ENCODE assay signal across 20 cellular contexts in genomic region chr4:168639914-168640313, GRCh38.
"Had no signal": no experiment of that assay in that cellular context is flagged by ENCODE, and none has a peak within 500 bp of the region (broad histone marks: within the 10 kb centered on the region; RNA-seq: fewer than 3 reads in every experiment).

No MANE protein-coding gene starts in this region.

- H3K36me3 ChIP-seq: spleen, stomach had no signal

- H3K27ac Mint-ChIP-seq: activated CD8-positive, alpha-beta T cell treated with anti-CD3 and anti-CD28 coated beads for 36 hours; activated naive CD4-positive, alpha-beta T cell treated with anti-CD3 and anti-CD28 coated beads, Interleukin-2, amount 50 U/mL, for 72 hours; immature natural killer cell; T-helper 17 cell; WTC11 had no signal

- H3K9me3 Mint-ChIP-seq: activated CD8-positive, alpha-beta T cell treated with anti-CD3 and anti-CD28 coated beads for 36 hours; activated T-cell treated with anti-CD3 and anti-CD28 coated beads, Interleukin-2, amount 50 U/mL, for 4 hours; central memory CD8-positive, alpha-beta T cell; WTC11 had no signal

- H3K9me3 ChIP-seq: body of pancreas, spleen, stomach, testis had no signal

- DNase-seq: activated CD4-positive, alpha-beta T cell treated with anti-CD3 and anti-CD28 coated beads for 4 hours; activated CD8-positive, alpha-beta T cell treated with anti-CD3 and anti-CD28 coated beads for 36 hours; activated gamma-delta T cell; activated T-cell treated with anti-CD3 and anti-CD28 coated beads, Interleukin-2, amount 50 U/mL, for 4 hours; body of pancreas; cortex of kidney; effector CD4-positive, alpha-beta T cell; foreskin melanocyte; head of caudate nucleus; immature natural killer cell; retina; spleen; stomach; T-helper 17 cell; testis had no signal

- H3K27ac ChIP-seq: body of pancreas, spleen, stomach, testis had no signal

- H3K4me1 Mint-ChIP-seq: central memory CD8-positive, alpha-beta T cell; T-helper 17 cell had no signal

- FAIRE-seq: endothelial cell of umbilical vein had no signal

- H3K4me3 Mint-ChIP-seq: activated CD8-positive, alpha-beta T cell treated with anti-CD3 and anti-CD28 coated beads for 36 hours; activated T-cell treated with anti-CD3 and anti-CD28 coated beads, Interleukin-2, amount 50 U/mL, for 4 hours; central memory CD8-positive, alpha-beta T cell; immature natural killer cell; T-helper 17 cell; WTC11 had no signal

- H3K27me3 ChIP-seq: body of pancreas, stomach, testis had no signal

- H3K36me3 Mint-ChIP-seq: activated naive CD4-positive, alpha-beta T cell treated with anti-CD3 and anti-CD28 coated beads, Interleukin-2, amount 50 U/mL, for 72 hours; WTC11 had no signal

- H3K4me3 ChIP-seq: body of pancreas, lung, spleen, stomach, testis had no signal

- H3K4me1 ChIP-seq: body of pancreas, spleen, testis had no signal
